ENCODE assay signal across 1 cellular context in the genomic region with DNA sequence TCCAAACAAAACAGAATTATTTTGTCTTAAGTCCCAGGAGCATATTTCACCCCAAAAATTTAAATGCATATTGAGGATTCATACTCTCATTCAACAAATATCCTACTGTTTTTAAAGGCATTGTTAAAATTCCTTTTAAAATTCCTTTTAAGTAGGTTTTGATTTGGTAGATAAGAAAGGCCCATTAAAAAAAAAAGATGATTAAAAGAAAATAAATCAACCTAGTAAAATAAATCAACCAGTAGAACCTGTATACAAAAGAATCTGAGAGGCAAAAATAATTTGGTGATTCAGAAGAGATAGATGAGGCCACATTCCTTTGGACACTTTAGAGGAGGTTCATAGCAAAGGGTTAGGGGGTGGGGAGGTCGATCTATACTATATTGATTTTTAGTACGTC.
TF ChIP-seq lines count a peak whose summit lies in the region.

No MANE protein-coding gene starts in this region.

TF ChIP-seq in A549, 52 proteins besides CTCF, POLR2A, EP300 and RAD21 (continued from another document):
- TF ChIP-seq, protein P1, sequence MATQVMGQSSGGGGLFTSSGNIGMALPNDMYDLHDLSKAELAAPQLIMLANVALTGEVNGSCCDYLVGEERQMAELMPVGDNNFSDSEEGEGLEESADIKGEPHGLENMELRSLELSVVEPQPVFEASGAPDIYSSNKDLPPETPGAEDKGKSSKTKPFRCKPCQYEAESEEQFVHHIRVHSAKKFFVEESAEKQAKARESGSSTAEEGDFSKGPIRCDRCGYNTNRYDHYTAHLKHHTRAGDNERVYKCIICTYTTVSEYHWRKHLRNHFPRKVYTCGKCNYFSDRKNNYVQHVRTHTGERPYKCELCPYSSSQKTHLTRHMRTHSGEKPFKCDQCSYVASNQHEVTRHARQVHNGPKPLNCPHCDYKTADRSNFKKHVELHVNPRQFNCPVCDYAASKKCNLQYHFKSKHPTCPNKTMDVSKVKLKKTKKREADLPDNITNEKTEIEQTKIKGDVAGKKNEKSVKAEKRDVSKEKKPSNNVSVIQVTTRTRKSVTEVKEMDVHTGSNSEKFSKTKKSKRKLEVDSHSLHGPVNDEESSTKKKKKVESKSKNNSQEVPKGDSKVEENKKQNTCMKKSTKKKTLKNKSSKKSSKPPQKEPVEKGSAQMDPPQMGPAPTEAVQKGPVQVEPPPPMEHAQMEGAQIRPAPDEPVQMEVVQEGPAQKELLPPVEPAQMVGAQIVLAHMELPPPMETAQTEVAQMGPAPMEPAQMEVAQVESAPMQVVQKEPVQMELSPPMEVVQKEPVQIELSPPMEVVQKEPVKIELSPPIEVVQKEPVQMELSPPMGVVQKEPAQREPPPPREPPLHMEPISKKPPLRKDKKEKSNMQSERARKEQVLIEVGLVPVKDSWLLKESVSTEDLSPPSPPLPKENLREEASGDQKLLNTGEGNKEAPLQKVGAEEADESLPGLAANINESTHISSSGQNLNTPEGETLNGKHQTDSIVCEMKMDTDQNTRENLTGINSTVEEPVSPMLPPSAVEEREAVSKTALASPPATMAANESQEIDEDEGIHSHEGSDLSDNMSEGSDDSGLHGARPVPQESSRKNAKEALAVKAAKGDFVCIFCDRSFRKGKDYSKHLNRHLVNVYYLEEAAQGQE (IDR thresholded peaks at IDR 0.05): no peak
- no peak for TF ChIP-seq MYC (IDR thresholded peaks at IDR 0.05; ENCODE audit: borderline replicate concordance, low read length)
- no peak for TF ChIP-seq KDM1A (IDR thresholded peaks at IDR 0.05; ENCODE audit: low read depth)
- TF ChIP-seq JUN (IDR thresholded peaks at IDR 0.05): no peak
- no peak for TF ChIP-seq GATA3 (IDR thresholded peaks at IDR 0.05; ENCODE audit: borderline replicate concordance)
- TF ChIP-seq RARB (CRISPR knock-in tag; IDR thresholded peaks at IDR 0.05): no peak
- TF ChIP-seq KDM5A (IDR thresholded peaks at IDR 0.05): no peak
- TF ChIP-seq, protein P2, sequence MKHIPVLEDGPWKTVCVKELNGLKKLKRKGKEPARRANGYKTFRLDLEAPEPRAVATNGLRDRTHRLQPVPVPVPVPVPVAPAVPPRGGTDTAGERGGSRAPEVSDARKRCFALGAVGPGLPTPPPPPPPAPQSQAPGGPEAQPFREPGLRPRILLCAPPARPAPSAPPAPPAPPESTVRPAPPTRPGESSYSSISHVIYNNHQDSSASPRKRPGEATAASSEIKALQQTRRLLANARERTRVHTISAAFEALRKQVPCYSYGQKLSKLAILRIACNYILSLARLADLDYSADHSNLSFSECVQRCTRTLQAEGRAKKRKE (CRISPR knock-in tag; IDR thresholded peaks at IDR 0.05; ENCODE audit: low read depth): no peak
- no peak for TF ChIP-seq HEYL (CRISPR knock-in tag; IDR thresholded peaks at IDR 0.05)
